Comparison of ENCODE assay signal across 19 cellular contexts in the genomic region with DNA sequence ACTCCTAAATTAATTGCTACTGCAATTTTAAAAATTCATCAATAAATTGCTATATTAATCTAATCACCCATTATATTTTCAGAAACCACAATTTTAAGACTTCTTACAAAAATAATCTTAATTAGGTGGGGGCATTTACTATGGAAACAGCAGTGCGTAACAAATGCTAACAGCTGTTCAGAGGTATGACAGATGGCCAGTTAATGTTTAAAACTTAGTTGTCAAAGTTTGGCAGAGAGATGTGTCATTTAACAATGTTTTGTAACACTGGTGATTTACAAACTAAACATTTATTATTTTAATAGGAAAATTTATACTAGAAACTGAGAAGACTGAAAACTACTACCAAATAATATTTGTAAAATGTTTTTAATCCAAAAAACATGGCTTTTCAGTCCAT.
"Had no signal": no experiment of that assay in that cellular context is flagged by ENCODE, and none has a peak within 500 bp of the region (broad histone marks: within the 10 kb centered on the region; RNA-seq: fewer than 3 reads in every experiment).

No MANE protein-coding gene starts in this region.

- H3K4me2 ChIP-seq: smooth muscle cell had no signal

- H3K27me3 Mint-ChIP-seq: effector memory CD8-positive, alpha-beta T cell had no signal

- H3K36me3 Mint-ChIP-seq: natural killer cell treated with Interleukin-12 subunit alpha and Interleukin-12 subunit beta and Interleukin-15 and Interleukin-18, amount 100 ng/mL, for 72 hours had no signal

- H3K9me3 ChIP-seq: breast epithelium, gastrocnemius medialis, left lung, mucosa of descending colon, transverse colon had no signal

- H3K36me3 ChIP-seq: breast epithelium, gastrocnemius medialis, left lung, transverse colon had no signal

- ATAC-seq: effector memory CD8-positive, alpha-beta T cell; gastrocnemius medialis; left lung; mucosa of descending colon; natural killer cell treated with Interleukin-12 subunit alpha and Interleukin-12 subunit beta and Interleukin-15 and Interleukin-18, amount 100 ng/mL, for 72 hours; right cardiac atrium; stimulated activated naive CD8-positive, alpha-beta T cell treated with anti-CD3 and anti-CD28 coated beads, Interleukin-15, Interleukin-2, amounts not matched to agents 100 U/mL and 50 U/mL, for 24 hours had no signal

- DNase-seq: activated CD4-positive, alpha-beta T cell treated with anti-CD3 and anti-CD28 coated beads for 1 hour; activated CD4-positive, alpha-beta T cell treated with anti-CD3 and anti-CD28 coated beads, Interleukin-2, amount 50 U/mL, for 4 hours; activated naive CD4-positive, alpha-beta T cell; activated T-cell treated with anti-CD3 and anti-CD28 coated beads for 4 hours; aorta; cerebellar nuclear complex; effector memory CD8-positive, alpha-beta T cell; gastrocnemius medialis; left lung; mammary epithelial cell; mucosa of descending colon; posterior cingulate gyrus; right cardiac atrium; stimulated activated naive CD8-positive, alpha-beta T cell treated with anti-CD3 and anti-CD28 coated beads, Interleukin-15, Interleukin-2, amounts not matched to agents 100 U/mL and 50 U/mL, for 24 hours; T1000; transverse colon had no signal

- H3K4me1 ChIP-seq: breast epithelium, gastrocnemius medialis, left lung, transverse colon had no signal

- H3K9me3 Mint-ChIP-seq: effector memory CD8-positive, alpha-beta T cell; natural killer cell treated with Interleukin-12 subunit alpha and Interleukin-12 subunit beta and Interleukin-15 and Interleukin-18, amount 100 ng/mL, for 72 hours had no signal

- H3K27me3 ChIP-seq: gastrocnemius medialis, left lung, transverse colon had no signal

- H3K4me3 Mint-ChIP-seq: effector memory CD8-positive, alpha-beta T cell; natural killer cell treated with Interleukin-12 subunit alpha and Interleukin-12 subunit beta and Interleukin-15 and Interleukin-18, amount 100 ng/mL, for 72 hours had no signal

- H3K4me3 ChIP-seq: breast epithelium, gastrocnemius medialis, left lung, mucosa of descending colon, smooth muscle cell, transverse colon had no signal

- H3K27ac ChIP-seq: breast epithelium, gastrocnemius medialis, left lung, transverse colon had no signal

- H3K27ac Mint-ChIP-seq: effector memory CD8-positive, alpha-beta T cell; natural killer cell treated with Interleukin-12 subunit alpha and Interleukin-12 subunit beta and Interleukin-15 and Interleukin-18, amount 100 ng/mL, for 72 hours had no signal
